12 cellular contexts compared by ENCODE assay signal in genomic region chr10:72323108-72323932, GRCh38. TPM values are rescaled to one million over a fixed set of nuclear protein-coding genes. Genes with fewer than 3 reads are reported as not detected.
DNase-seq lines count a peak whose midpoint lies in the region; ATAC-seq and TF ChIP-seq lines count a peak whose summit lies in the region.
"Had no signal": no experiment of that assay in that cellular context is flagged by ENCODE, and none has a peak within 500 bp of the region (broad histone marks: within the 10 kb centered on the region; RNA-seq: fewer than 3 reads in every experiment).

No MANE protein-coding gene starts in this region.

- H3K4me1 ChIP-seq in BLaER1 (peaks cover 93% of the 10 kb centered on the region), HEK293 (ENCODE audit: control insufficient read depth, insufficient read depth, low read length) (peaks cover 24% of the 10 kb centered on the region)

- peak overlapping the region; percentile 81 for H3K4me2 ChIP-seq in BLaER1

- H4K20me1 ChIP-seq in BLaER1: no peaks in the 10 kb centered on the region

- H3K27me3 Mint-ChIP-seq in activated naive CD8-positive, alpha-beta T cell treated with anti-CD3 and anti-CD28 coated beads, Interleukin-2, amount 10 ng/mL, durations not matched to agents 7 days and 5 days: no peaks in the 10 kb centered on the region
- H3K27me3 Mint-ChIP-seq in naive thymus-derived CD8-positive, alpha-beta T cell: no peaks in the 10 kb centered on the region

- no peak for ATAC-seq in activated naive CD8-positive, alpha-beta T cell treated with anti-CD3 and anti-CD28 coated beads, Interleukin-2, amount 10 ng/mL, durations not matched to agents 7 days and 5 days (ENCODE audit: low read depth)
- no peak for ATAC-seq in naive thymus-derived CD8-positive, alpha-beta T cell
- no peak for ATAC-seq in GM21360 (IDR thresholded peaks at IDR 0.05; ENCODE audit: unreplicated experiment)

- CTCF ChIA-PET in HEK293 (lab: Yijun Ruan, JAX): interaction anchor here (0.7 to 1.3 kb wide), 2 partner anchors 49 to 197 kb away, joined by 3 read pairs; partner anchors contain the start of gene DDIT4

- no peaks in the 10 kb centered on the region for H3K9me3 Mint-ChIP-seq in activated naive CD8-positive, alpha-beta T cell treated with anti-CD3 and anti-CD28 coated beads, Interleukin-2, amount 10 ng/mL, durations not matched to agents 7 days and 5 days
- H3K9me3 Mint-ChIP-seq in naive thymus-derived CD8-positive, alpha-beta T cell: no peaks in the 10 kb centered on the region

- H3K4me1 Mint-ChIP-seq in activated naive CD8-positive, alpha-beta T cell treated with anti-CD3 and anti-CD28 coated beads, Interleukin-2, amount 10 ng/mL, durations not matched to agents 7 days and 5 days: peaks cover 57% of the 10 kb centered on the region
- H3K4me1 Mint-ChIP-seq in naive thymus-derived CD8-positive, alpha-beta T cell: peaks cover 37 to 86% (median 79%) of the 10 kb centered on the region in 4 donors

- H3K4me3 ChIP-seq in BLaER1 (peak overlapping the region; percentile 37; the same call in 1 of the 2 replicates), HEK293 (ENCODE audit: low read depth, low read length) (no peak overlapping the region)
- H3K4me3 ChIP-seq: SJSA1 had no signal

- peak overlapping the region; percentile 59 for H3K4me3 Mint-ChIP-seq in activated naive CD8-positive, alpha-beta T cell treated with anti-CD3 and anti-CD28 coated beads, Interleukin-2, amount 10 ng/mL, durations not matched to agents 7 days and 5 days
- peak overlapping the region in 9 of 10 donors; percentile 12 to 73 (median 52) for H3K4me3 Mint-ChIP-seq in naive thymus-derived CD8-positive, alpha-beta T cell

- POLR2A ChIA-PET in HEK293 (lab: Yijun Ruan, JAX): interaction anchor here (1.2 to 5.5 kb wide), 2 partner anchors 9 to 49 kb away, joined by 4 to 110 read pairs; partner anchors contain the start of gene DDIT4
- POLR2A ChIA-PET in activated naive CD8-positive, alpha-beta T cell treated with anti-CD3 and anti-CD28 coated beads, Interleukin-2, amount 10 ng/mL, durations not matched to agents 7 days and 5 days (lab: Charles Lee): interaction anchor here (0.6 to 53.3 kb wide), 7 partner anchors 0 to 426 kb away, joined by 3 to 1812 read pairs (median 3); partner anchors contain the start of gene DDIT4
- POLR2A ChIA-PET in naive thymus-derived CD8-positive, alpha-beta T cell (lab: Charles Lee): interaction anchor here (0.5 to 14.0 kb wide), 10 partner anchors 8 to 186 kb away, joined by 3 to 292 read pairs (median 10); partner anchors contain the start of genes ANAPC16, ASCC1 and DDIT4

- peak overlapping the region; percentile 98 for H3K27ac ChIP-seq in BLaER1
- no peak overlapping the region; the same call in 1 of the 2 replicates for H3K27ac ChIP-seq in HEK293 (ENCODE audit: extremely low read depth, low read depth, low read length)

- H3K27me3 ChIP-seq in BLaER1: no peaks in the 10 kb centered on the region
- H3K27me3 ChIP-seq: brain microvascular endothelial cell, SJSA1 had no signal

- H3K36me3 ChIP-seq in BLaER1: no peaks in the 10 kb centered on the region
- no peaks in the 10 kb centered on the region for H3K36me3 ChIP-seq in HEK293 (ENCODE audit: control insufficient read depth in 2 of 2, insufficient read depth in 1 of 2, low read length in 2 of 2)
- H3K36me3 ChIP-seq: brain microvascular endothelial cell, SJSA1 had no signal

- H3K9me3 ChIP-seq in BLaER1 (no peaks in the 10 kb centered on the region), HEK293 (ENCODE audit: control insufficient read depth, insufficient read depth, low read depth, low read length) (no peaks in the 10 kb centered on the region)
- H3K9me3 ChIP-seq: SJSA1 had no signal

- peaks cover 12% of the 10 kb centered on the region for H3K36me3 Mint-ChIP-seq in activated naive CD8-positive, alpha-beta T cell treated with anti-CD3 and anti-CD28 coated beads, Interleukin-2, amount 10 ng/mL, durations not matched to agents 7 days and 5 days
- peaks cover 0 to 4% (median 0%) of the 10 kb centered on the region in 3 donors for H3K36me3 Mint-ChIP-seq in naive thymus-derived CD8-positive, alpha-beta T cell

- no peak for TF ChIP-seq CTCF in HEK293 (tag by site-specific recombination; IDR thresholded peaks at IDR 0.05)

- DNase-seq in activated naive CD8-positive, alpha-beta T cell treated with anti-CD3 and anti-CD28 coated beads, Interleukin-2, amount 10 ng/mL, durations not matched to agents 7 days and 5 days: no peak
- no peak for DNase-seq in naive thymus-derived CD8-positive, alpha-beta T cell
- DNase-seq in DMS53 (lab: John Stamatoyannopoulos, UW): no peak
- no peak for DNase-seq in NCI-H128 (lab: John Stamatoyannopoulos, UW; ENCODE audit: unreplicated experiment)
- DNase-seq in NCI-H146 treated with DMSO at 0.1 percent for 48 hours (lab: John Stamatoyannopoulos, UW; ENCODE audit: unreplicated experiment): no peak
- DNase-seq: brain microvascular endothelial cell, DMS153, NCI-H2171 treated with DMSO at 0.1 percent for 48 hours had no signal

- peak overlapping the region; percentile 89 for H3K9ac ChIP-seq in BLaER1

- H3K27ac Mint-ChIP-seq in activated naive CD8-positive, alpha-beta T cell treated with anti-CD3 and anti-CD28 coated beads, Interleukin-2, amount 10 ng/mL, durations not matched to agents 7 days and 5 days: peak overlapping the region; percentile 99
- peak overlapping the region in 9 of 10 donors; percentile 81 to 98 (median 95) for H3K27ac Mint-ChIP-seq in naive thymus-derived CD8-positive, alpha-beta T cell

TF ChIP-seq in HEK293, 187 proteins besides CTCF, POLR2A, EP300 and RAD21:
- TF ChIP-seq ZBTB20 (tag by site-specific recombination; IDR thresholded peaks at IDR 0.05): no peak
- peak; percentile 60 for TF ChIP-seq ZNF341 (tag by site-specific recombination; IDR thresholded peaks at IDR 0.05; ENCODE audit: low read depth)

RNA-seq across cellular contexts. Expression of gene DNAJB12, which starts 31.4 kb away (rescaled TPM):
- 10 to 100 TPM; 24.3 to 26.5 TPM for total RNA-seq in activated naive CD8-positive, alpha-beta T cell treated with anti-CD3 and anti-CD28 coated beads, Interleukin-2, amount 10 ng/mL, durations not matched to agents 7 days and 5 days
- total RNA-seq in naive thymus-derived CD8-positive, alpha-beta T cell: 10 to 100 TPM; 25.5 to 27.9 TPM
- polyA plus RNA-seq in naive thymus-derived CD8-positive, alpha-beta T cell: 10 to 100 TPM; 13.1 to 25.0 (median 16.6) TPM

RNA-seq across cellular contexts. Expression of gene DDIT4, which starts 49.6 kb away (rescaled TPM):
- total RNA-seq in activated naive CD8-positive, alpha-beta T cell treated with anti-CD3 and anti-CD28 coated beads, Interleukin-2, amount 10 ng/mL, durations not matched to agents 7 days and 5 days: 100 to 1,000 TPM; 150 to 159 TPM
- total RNA-seq in naive thymus-derived CD8-positive, alpha-beta T cell: 10 to 100 TPM; 23.8 to 29.6 TPM
- 100 to 1,000 TPM in 2 of 3 donors, 10 to 100 TPM in 1; 68.0 to 190 (median 189) TPM for polyA plus RNA-seq in naive thymus-derived CD8-positive, alpha-beta T cell

Comparison
In these comparisons a context has a peak if more than half of its experiments do, and no peak if none do; other contexts are left out.
1. RNA of gene DDIT4, which starts 49.6 kb away (total RNA-seq): 150 to 159 TPM in activated naive CD8-positive, alpha-beta T cell treated with anti-CD3 and anti-CD28 coated beads, Interleukin-2, amount 10 ng/mL, durations not matched to agents 7 days and 5 days; 23.8 to 29.6 TPM in naive thymus-derived CD8-positive, alpha-beta T cell; every median in the first group is over 4 times any median in the second.